In genomic region chr1:30950053-30950452, GRCh38 we compare ENCODE assay signal across 27 cellular contexts. TPM values are rescaled to one million over a fixed set of nuclear protein-coding genes. Genes with fewer than 3 reads are reported as not detected.
"Had no signal": no experiment of that assay in that cellular context is flagged by ENCODE, and none has a peak within 500 bp of the region (broad histone marks: within the 10 kb centered on the region; RNA-seq: fewer than 3 reads in every experiment).

No MANE protein-coding gene starts in this region.

- ATAC-seq: activated CD8-positive, alpha-beta memory T cell treated with anti-CD3 and anti-CD28 coated beads, Interleukin-2, amount 10 ng/mL, durations not matched to agents 7 days and 5 days; activated CD8-positive, alpha-beta T cell treated with anti-CD3 and anti-CD28 coated beads for 36 hours; activated T-helper 17 cell treated with anti-CD3 and anti-CD28 coated beads, Interleukin-2, amount 50 U/mL, for 72 hours; effector memory CD8-positive, alpha-beta T cell; left ventricle myocardium superior; naive thymus-derived CD8-positive, alpha-beta T cell; sciatic nerve had no signal

- H3K4me1 Mint-ChIP-seq: mesothelial cell of epicardium had no signal

- H3K4me3 ChIP-seq: breast epithelium, dorsolateral prefrontal cortex, esophagus muscularis mucosa, ovary, smooth muscle cell, testis, uterus had no signal

- FAIRE-seq: colon, frontal cortex had no signal

- H3K27ac Mint-ChIP-seq: activated CD4-positive, alpha-beta T cell treated with anti-CD3 and anti-CD28 coated beads, Interleukin-2, amount 10 ng/mL, durations not matched to agents 7 days and 5 days; activated CD8-positive, alpha-beta memory T cell treated with anti-CD3 and anti-CD28 coated beads, Interleukin-2, amount 10 ng/mL, durations not matched to agents 7 days and 5 days; activated T-helper 17 cell treated with anti-CD3 and anti-CD28 coated beads, Interleukin-2, amount 50 U/mL, for 72 hours; effector memory CD8-positive, alpha-beta T cell; mesothelial cell of epicardium had no signal

- H3K4me3 Mint-ChIP-seq: activated CD4-positive, alpha-beta T cell treated with anti-CD3 and anti-CD28 coated beads, Interleukin-2, amount 10 ng/mL, durations not matched to agents 7 days and 5 days; activated CD8-positive, alpha-beta memory T cell treated with anti-CD3 and anti-CD28 coated beads, Interleukin-2, amount 10 ng/mL, durations not matched to agents 7 days and 5 days; activated CD8-positive, alpha-beta T cell treated with anti-CD3 and anti-CD28 coated beads for 36 hours; activated T-helper 17 cell treated with anti-CD3 and anti-CD28 coated beads, Interleukin-2, amount 50 U/mL, for 72 hours; central memory CD8-positive, alpha-beta T cell; effector memory CD8-positive, alpha-beta T cell; mesothelial cell of epicardium; naive thymus-derived CD8-positive, alpha-beta T cell; stimulated activated naive B cell treated with anti-CD40 and anti-IgM and Interleukin-4, amounts not matched to agents 10 μg/mL and 1 μg/mL and 100 μg/mL, for 72 hours had no signal

- H3K4me1 ChIP-seq: breast epithelium, esophagus muscularis mucosa, testis, uterus had no signal

- H3K36me3 ChIP-seq: ovary, uterus had no signal

- H3K9me3 ChIP-seq: breast epithelium, esophagus muscularis mucosa, neutrophil, ovary, testis, uterus had no signal

- H3K27ac ChIP-seq: dorsolateral prefrontal cortex, esophagus muscularis mucosa, neutrophil, ovary, testis, uterus had no signal

- H3K27me3 Mint-ChIP-seq: activated CD4-positive, alpha-beta T cell treated with anti-CD3 and anti-CD28 coated beads, Interleukin-2, amount 10 ng/mL, durations not matched to agents 7 days and 5 days; activated CD8-positive, alpha-beta memory T cell treated with anti-CD3 and anti-CD28 coated beads, Interleukin-2, amount 10 ng/mL, durations not matched to agents 7 days and 5 days; activated CD8-positive, alpha-beta T cell treated with anti-CD3 and anti-CD28 coated beads for 36 hours; activated T-helper 17 cell treated with anti-CD3 and anti-CD28 coated beads, Interleukin-2, amount 50 U/mL, for 72 hours; central memory CD8-positive, alpha-beta T cell; effector memory CD8-positive, alpha-beta T cell; naive thymus-derived CD8-positive, alpha-beta T cell; stimulated activated naive B cell treated with anti-CD40 and anti-IgM and Interleukin-4, amounts not matched to agents 10 μg/mL and 1 μg/mL and 100 μg/mL, for 72 hours had no signal

- DNase-seq: activated CD4-positive, alpha-beta T cell treated with anti-CD3 and anti-CD28 coated beads, Interleukin-2, amount 10 ng/mL, durations not matched to agents 7 days and 5 days; activated CD8-positive, alpha-beta memory T cell treated with anti-CD3 and anti-CD28 coated beads, Interleukin-2, amount 10 ng/mL, durations not matched to agents 7 days and 5 days; activated CD8-positive, alpha-beta T cell treated with anti-CD3 and anti-CD28 coated beads for 36 hours; activated T-cell treated with anti-CD3 and anti-CD28 coated beads for 4 hours; dorsolateral prefrontal cortex; effector memory CD8-positive, alpha-beta T cell; head of caudate nucleus; hypothalamus; left ventricle myocardium superior; mammary epithelial cell; naive thymus-derived CD8-positive, alpha-beta T cell; ovary; stimulated activated CD4-positive, alpha-beta T cell treated with anti-CD3 and anti-CD28 coated beads, Interleukin-15, amount 100 ng/mL, for 24 hours; stimulated activated naive B cell treated with anti-CD40 and anti-IgM and Interleukin-4, amounts not matched to agents 10 μg/mL and 1 μg/mL and 100 μg/mL, for 72 hours; testis; trophoblast cell; uterus had no signal

- H3K27me3 ChIP-seq: breast epithelium, dorsolateral prefrontal cortex, esophagus muscularis mucosa, neutrophil, ovary, testis, uterus had no signal

RNA-seq across cellular contexts. Expression of gene SDC3, which starts 41.5 kb away (rescaled TPM):
- total RNA-seq: activated CD8-positive, alpha-beta memory T cell treated with anti-CD3 and anti-CD28 coated beads, Interleukin-2, amount 10 ng/mL, durations not matched to agents 7 days and 5 days had no signal
- polyA plus RNA-seq: naive thymus-derived CD8-positive, alpha-beta T cell had no signal
